Comparison of ENCODE assay signal across 22 cellular contexts in genomic region chr7:135755351-135755753, GRCh38. TPM values are rescaled to one million over a fixed set of nuclear protein-coding genes. Genes with fewer than 3 reads are reported as not detected.
DNase-seq lines count a peak whose midpoint lies in the region; TF ChIP-seq lines count a peak whose summit lies in the region.
"Had no signal": no experiment of that assay in that cellular context is flagged by ENCODE, and none has a peak within 500 bp of the region (broad histone marks: within the 10 kb centered on the region; RNA-seq: fewer than 3 reads in every experiment).

No MANE protein-coding gene starts in this region.

- no peak overlapping the region for H2BK120ac ChIP-seq in mesenchymal stem cell (ENCODE audit: low read depth, low read length)

- peak overlapping the region; percentile 93 to 97 for H3K27ac ChIP-seq in ascending aorta
- no peak overlapping the region for H3K27ac ChIP-seq in mesenchymal stem cell (ENCODE audit: low read length, poor library complexity, severe bottlenecking)
- H3K27ac ChIP-seq: neural progenitor cell had no signal

- no peak overlapping the region for H2BK5ac ChIP-seq in mesenchymal stem cell (ENCODE audit: low read depth, low read length, poor library complexity, severe bottlenecking)

- H3K27me3 ChIP-seq in ascending aorta (no peaks in the 10 kb centered on the region), mesenchymal stem cell (ENCODE audit: control insufficient read depth in 1 of 2, insufficient read depth in 1 of 2, low read length in 2 of 2) (peaks cover 0 to 34% of the 10 kb centered on the region in 2 experiments)
- H3K27me3 ChIP-seq: neural progenitor cell had no signal

- H3K4me1 ChIP-seq in ascending aorta (peaks cover 7 to 43% of the 10 kb centered on the region in 2 donors), mesenchymal stem cell (ENCODE audit: control insufficient read depth, insufficient read depth, low read depth, low read length) (no peaks in the 10 kb centered on the region)

- H3K79me1 ChIP-seq in mesenchymal stem cell (replicated peaks; ENCODE audit: low read length, poor library complexity, severe bottlenecking), result no peaks in the 10 kb centered on the region

- H3K4ac ChIP-seq in mesenchymal stem cell (ENCODE audit: low read depth in 1 of 2, low read length in 2 of 2), result no peak overlapping the region

- no peaks in the 10 kb centered on the region for H3K36me3 ChIP-seq in ascending aorta
- no peaks in the 10 kb centered on the region for H3K36me3 ChIP-seq in mesenchymal stem cell (ENCODE audit: control insufficient read depth in 1 of 2, insufficient read depth in 2 of 2, low read depth in 1 of 2, low read length in 2 of 2)
- H3K36me3 ChIP-seq: neural progenitor cell had no signal

- no peak overlapping the region for H4K91ac ChIP-seq in mesenchymal stem cell (ENCODE audit: low read length)

- no peak overlapping the region for H2AK5ac ChIP-seq in mesenchymal stem cell (ENCODE audit: low read length, severe bottlenecking)

- WGBS in mesenchymal stem cell, result 94% methylated on average over 11 of the region's 11 CpGs

- no peak overlapping the region for H3K18ac ChIP-seq in mesenchymal stem cell (ENCODE audit: low read depth in 1 of 2, low read length in 2 of 2)

- peak overlapping the region in 1 of 2 donors; percentile 39 for H3K4me3 ChIP-seq in ascending aorta
- H3K4me3 ChIP-seq in mesenchymal stem cell (ENCODE audit: insufficient read depth in 1 of 2, low read depth in 1 of 2, low read length in 2 of 2), result no peak overlapping the region
- H3K4me3 ChIP-seq: neural progenitor cell had no signal

- intact Hi-C loops in ascending aorta (cut with DNase I), result loop anchor here (5.0 kb wide), 1 partner anchor 768 kb away; the partner anchor contains the start of gene AGBL3

- no peak overlapping the region for H3K14ac ChIP-seq in mesenchymal stem cell (ENCODE audit: low read length in 2 of 2)

- H3K9me3 ChIP-seq in ascending aorta, result no peaks in the 10 kb centered on the region
- H3K9me3 ChIP-seq in mesenchymal stem cell (ENCODE audit: control insufficient read depth, low read length), result no peaks in the 10 kb centered on the region

- no peak overlapping the region for H2BK12ac ChIP-seq in mesenchymal stem cell (ENCODE audit: low read length in 2 of 2)

- TF ChIP-seq CTCF in ascending aorta (IDR thresholded peaks at IDR 0.05), result no peak

- H2AFZ ChIP-seq in mesenchymal stem cell (ENCODE audit: low read depth, low read length), result no peak overlapping the region
- H2AFZ ChIP-seq: neural progenitor cell had no signal

- peak overlapping the region; percentile 62 for H2BK15ac ChIP-seq in mesenchymal stem cell (ENCODE audit: low read depth, poor library complexity, severe bottlenecking)

- H3K9ac ChIP-seq in mesenchymal stem cell (ENCODE audit: low read length), result no peak overlapping the region
- H3K9ac ChIP-seq: neural progenitor cell had no signal

- H3K23ac ChIP-seq in mesenchymal stem cell (ENCODE audit: low read length in 2 of 2), result no peak overlapping the region

- H4K8ac ChIP-seq in mesenchymal stem cell (ENCODE audit: low read length), result no peak overlapping the region

- H3K4me2 ChIP-seq in mesenchymal stem cell (ENCODE audit: low read length, poor library complexity, severe bottlenecking), result no peak overlapping the region
- H3K4me2 ChIP-seq: neural progenitor cell had no signal

- peak; percentile 78 for DNase-seq in DMS53 treated with DMSO at 0.1 percent for 48 hours (lab: John Stamatoyannopoulos, UW; ENCODE audit: unreplicated experiment)
- DNase-seq in NCI-H2029 treated with DMSO at 0.1 percent for 48 hours (lab: John Stamatoyannopoulos, UW), result peak; percentile 72
- DNase-seq in ascending aorta (ENCODE audit: low spot score in 2 of 2), result peak; percentile 48 to 77
- no peak for DNase-seq in mesenchymal stem cell
- no peak for DNase-seq in hypothalamus (lab: John Stamatoyannopoulos, UW)
- no peak for DNase-seq in HK-2 (ENCODE audit: unreplicated experiment)
- DNase-seq in GF-D8 (lab: John Stamatoyannopoulos, UW), result no peak
- DNase-seq in stimulated activated CD4-positive, alpha-beta T cell treated with anti-CD3 and anti-CD28 coated beads, Interleukin-4, amount 100 ng/mL, for 24 hours, result no peak
- DNase-seq: ACHN; activated CD4-positive, alpha-beta T cell treated with anti-CD3 and anti-CD28 coated beads, Interleukin-2, amount 50 U/mL, for 48 hours; activated T-cell treated with anti-CD3 and anti-CD28 coated beads, Interleukin-2, amount 50 U/mL, for 1 hour; DND-41; erythroblast; H7; hippocampal formation; Kasumi-1; NCI-H187; T-helper 1 cell had no signal

RNA-seq across cellular contexts. Expression of gene FAM180A, which starts 6.7 kb away (rescaled TPM):
- total RNA-seq in ascending aorta, result 121 TPM
- polyA plus RNA-seq in mesenchymal stem cell (2013, experiment 1 of 2), result not detected
- polyA plus RNA-seq in mesenchymal stem cell (2013, experiment 2 of 2), result not detected
- total RNA-seq: activated naive CD4-positive, alpha-beta T cell treated with anti-CD3 and anti-CD28 coated beads, Interleukin-2, amount 50 U/mL, for 72 hours; dermis microvascular lymphatic vessel endothelial cell; H7; renal cortical epithelial cell had no signal

RNA-seq across cellular contexts. Expression of gene SLC13A4, which starts 27.4 kb away (rescaled TPM):
- 0.21 TPM for total RNA-seq in ascending aorta
- not detected for polyA plus RNA-seq in mesenchymal stem cell (2013, experiment 1 of 2)
- polyA plus RNA-seq in mesenchymal stem cell (2013, experiment 2 of 2), result 0.05 TPM
- total RNA-seq: activated naive CD4-positive, alpha-beta T cell treated with anti-CD3 and anti-CD28 coated beads, Interleukin-2, amount 50 U/mL, for 72 hours; dermis microvascular lymphatic vessel endothelial cell; renal cortical epithelial cell had no signal

Comparison
In these comparisons a context has a peak if more than half of its experiments do, and no peak if none do; other contexts are left out.
1. DNase-seq: peak in DMS53 treated with DMSO at 0.1 percent for 48 hours (single experiment), NCI-H2029 treated with DMSO at 0.1 percent for 48 hours (single experiment) and ascending aorta (2 of 2); none in mesenchymal stem cell (single experiment), hypothalamus (0 of 51), HK-2 (single experiment), GF-D8 (single experiment) and stimulated activated CD4-positive, alpha-beta T cell treated with anti-CD3 and anti-CD28 coated beads, Interleukin-4, amount 100 ng/mL, for 24 hours (single experiment).